1 cellular context compared by ENCODE assay signal in the genomic region with DNA sequence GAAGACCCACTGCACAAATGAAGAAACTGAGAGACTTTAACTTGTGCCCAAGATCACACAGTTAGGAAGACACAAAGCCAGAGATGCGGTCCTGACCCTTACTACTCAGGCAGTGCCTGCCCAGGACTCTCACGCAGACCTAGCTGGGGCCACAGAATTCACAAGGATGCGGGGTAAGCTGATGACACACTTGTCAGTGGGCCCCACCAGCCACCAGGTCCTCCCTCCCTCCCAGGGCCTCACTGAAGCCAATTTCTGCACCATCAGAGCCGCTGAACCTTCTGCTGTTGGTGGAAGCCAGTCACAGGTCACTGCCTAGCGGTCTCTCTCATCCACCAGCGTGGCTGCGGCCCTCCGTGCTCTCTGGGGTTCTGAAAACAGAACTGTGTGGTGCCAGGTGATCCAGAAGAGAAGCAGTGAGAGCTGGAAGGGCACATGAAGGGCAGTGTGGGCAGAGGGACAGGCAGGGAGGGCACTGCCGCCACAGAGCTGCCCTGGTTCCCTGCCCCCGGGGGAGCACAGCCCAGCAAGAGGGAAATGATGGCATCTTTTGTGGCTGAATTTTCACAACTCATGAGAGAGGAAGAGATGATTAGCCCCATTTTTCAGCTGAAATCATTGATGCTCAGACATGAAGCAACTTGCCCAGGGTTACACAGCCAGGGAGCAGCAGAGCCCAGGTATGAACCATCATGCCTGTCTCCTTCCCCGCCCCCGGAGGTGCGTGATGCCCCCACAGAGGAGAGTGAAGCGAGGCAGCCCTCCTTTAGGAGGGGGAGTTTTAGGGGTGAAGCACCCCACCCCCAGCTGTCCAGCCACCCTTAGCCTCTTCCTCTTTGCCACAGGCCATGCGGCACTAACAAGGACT.
TF ChIP-seq lines count a peak whose summit lies in the region.

No MANE protein-coding gene starts in this region.

TF ChIP-seq in WTC11, 78 proteins besides CTCF, POLR2A, EP300 and RAD21 (continued from another document):
- no peak for TF ChIP-seq PRDM15 (CRISPR knock-in tag; IDR thresholded peaks at IDR 0.05)
- TF ChIP-seq ZNF121 (CRISPR knock-in tag; IDR thresholded peaks at IDR 0.05), result no peak
- no peak for TF ChIP-seq ZBTB21 (CRISPR knock-in tag; IDR thresholded peaks at IDR 0.05; ENCODE audit: borderline replicate concordance)
